In genomic region chr5:157516016-157516415, GRCh38 we compare ENCODE assay signal across 11 cellular contexts. TPM values are rescaled to one million over a fixed set of nuclear protein-coding genes. Genes with fewer than 3 reads are reported as not detected.
DNase-seq lines count a peak whose midpoint lies in the region; ATAC-seq and TF ChIP-seq lines count a peak whose summit lies in the region.
"Had no signal": no experiment of that assay in that cellular context is flagged by ENCODE, and none has a peak within 500 bp of the region (broad histone marks: within the 10 kb centered on the region; RNA-seq: fewer than 3 reads in every experiment).

No MANE protein-coding gene starts in this region.

- H3K4me3 ChIP-seq in MM.1S (ENCODE audit: low read length), result no peak overlapping the region

- peaks cover 31% of the 10 kb centered on the region for H3K4me1 Mint-ChIP-seq in T-helper 17 cell

- DNase-seq in HCEC 1CT (peak; percentile 90), T-helper 17 cell (no peak), glomerular visceral epithelial cell (ENCODE audit: extremely low spot score) (peak; percentile 90), NCI-H1105 (lab: John Stamatoyannopoulos, UW) (no peak), MM.1S (no peak), GM10266 (ENCODE audit: extremely low spot score) (no peak)
- peak; percentile 40 for DNase-seq in stimulated activated CD4-positive, alpha-beta T cell treated with anti-CD3 and anti-CD28 coated beads, Interleukin-4, amount 100 ng/mL, for 24 hours
- DNase-seq: cerebellar nuclear complex had no signal

- no peak for ATAC-seq in T-helper 17 cell
- no peak for ATAC-seq in HG02852 (IDR thresholded peaks at IDR 0.05; ENCODE audit: unreplicated experiment)
- ATAC-seq: natural killer cell treated with Interleukin-12 subunit alpha and Interleukin-12 subunit beta and Interleukin-15 and Interleukin-18, amount 100 ng/mL, for 72 hours had no signal

- H3K27ac Mint-ChIP-seq in T-helper 17 cell, result peak overlapping the region; percentile 72
- H3K27ac Mint-ChIP-seq: type B pancreatic cell had no signal

- no peaks in the 10 kb centered on the region for H3F3A ChIP-seq in MM.1S (ENCODE audit: insufficient read depth, low read length)

- no peak for TF ChIP-seq CTCF in MM.1S (IDR thresholded peaks at IDR 0.05; ENCODE audit: low read length)
- no peak for TF ChIP-seq CTCF in GM10266 (IDR thresholded peaks at IDR 0.05; ENCODE audit: control insufficient read depth, insufficient read depth, low read depth, missing control alignments)

- peaks cover 9% of the 10 kb centered on the region for H3K36me3 Mint-ChIP-seq in T-helper 17 cell (ENCODE audit: low read depth)

- no peaks in the 10 kb centered on the region for H3K27me3 Mint-ChIP-seq in T-helper 17 cell
- H3K27me3 Mint-ChIP-seq: natural killer cell treated with Interleukin-12 subunit alpha and Interleukin-12 subunit beta and Interleukin-15 and Interleukin-18, amount 100 ng/mL, for 72 hours had no signal

- H3K9ac ChIP-seq in MM.1S (ENCODE audit: low read length), result no peak overlapping the region

- H3K27me3 ChIP-seq in MM.1S (replicated peaks; ENCODE audit: insufficient read depth, low read length), result no peaks in the 10 kb centered on the region

- no peak overlapping the region for H3K4me3 Mint-ChIP-seq in T-helper 17 cell
- H3K4me3 Mint-ChIP-seq: natural killer cell treated with Interleukin-12 subunit alpha and Interleukin-12 subunit beta and Interleukin-15 and Interleukin-18, amount 100 ng/mL, for 72 hours; type B pancreatic cell had no signal

- no peaks in the 10 kb centered on the region for H3K9me3 ChIP-seq in T-helper 17 cell (ENCODE audit: control insufficient read depth, low read length, poor library complexity, severe bottlenecking)
- no peaks in the 10 kb centered on the region for H3K9me3 ChIP-seq in MM.1S (replicated peaks; ENCODE audit: insufficient read depth, low read length)

- no peaks in the 10 kb centered on the region for H4K20me1 ChIP-seq in MM.1S (ENCODE audit: insufficient read depth, low read length)

- H2AFZ ChIP-seq in MM.1S (ENCODE audit: low read length), result no peak overlapping the region

- no peaks in the 10 kb centered on the region for H3K79me2 ChIP-seq in MM.1S (ENCODE audit: low read length)

- H3K36me3 ChIP-seq in MM.1S (replicated peaks; ENCODE audit: insufficient read depth, low read length), result no peaks in the 10 kb centered on the region

- H3K4me1 ChIP-seq in MM.1S (ENCODE audit: low read length), result no peaks in the 10 kb centered on the region

- H3K4me2 ChIP-seq in MM.1S (ENCODE audit: low read depth, low read length), result no peak overlapping the region

- H3K9me2 ChIP-seq in MM.1S (replicated peaks; ENCODE audit: insufficient read depth, low read length), result no peaks in the 10 kb centered on the region

- no peak overlapping the region for H3K27ac ChIP-seq in MM.1S (ENCODE audit: low read length)

RNA-seq across cellular contexts. Expression of gene NIPAL4, which starts 56.0 kb away (rescaled TPM):
- 1 to 10 TPM; 1.5 to 2.3 TPM for total RNA-seq in T-helper 17 cell

RNA-seq across cellular contexts. Expression of gene ADAM19, which starts 59.6 kb away (rescaled TPM):
- total RNA-seq in T-helper 17 cell, result 100 to 1,000 TPM; 130 to 140 TPM

Comparison
In these comparisons a context has a peak if more than half of its experiments do, and no peak if none do; other contexts are left out.
1. DNase-seq: peak in HCEC 1CT (single experiment), glomerular visceral epithelial cell (single experiment) and stimulated activated CD4-positive, alpha-beta T cell treated with anti-CD3 and anti-CD28 coated beads, Interleukin-4, amount 100 ng/mL, for 24 hours (single experiment); none in T-helper 17 cell (0 of 3), NCI-H1105 (single experiment), MM.1S (single experiment) and GM10266 (single experiment).